15 cellular contexts compared by ENCODE assay signal in genomic region chr1:97332716-97333115, GRCh38.
DNase-seq lines count a peak whose midpoint lies in the region; ATAC-seq lines count a peak whose summit lies in the region.
"Had no signal": no experiment of that assay in that cellular context is flagged by ENCODE, and none has a peak within 500 bp of the region (broad histone marks: within the 10 kb centered on the region; RNA-seq: fewer than 3 reads in every experiment).

No MANE protein-coding gene starts in this region.

- H3K27ac Mint-ChIP-seq in stimulated activated effector memory CD8-positive, alpha-beta T cell treated with anti-CD3 and anti-CD28 coated beads, Interleukin-12 subunit alpha, Interleukin-12 subunit beta, amount 100 ng/mL, for 72 hours: no peak overlapping the region
- H3K27ac Mint-ChIP-seq: CD4-positive, alpha-beta T cell had no signal

- peak; percentile 74 for ATAC-seq in stimulated activated effector memory CD8-positive, alpha-beta T cell treated with anti-CD3 and anti-CD28 coated beads, Interleukin-12 subunit alpha, Interleukin-12 subunit beta, amount 100 ng/mL, for 72 hours
- ATAC-seq in HG03354 (IDR thresholded peaks at IDR 0.05; ENCODE audit: poor library complexity, severe bottlenecking, unreplicated experiment) (no peak), GM19455 (IDR thresholded peaks at IDR 0.05; ENCODE audit: unreplicated experiment) (no peak)

- no peak overlapping the region for H3K4me3 Mint-ChIP-seq in stimulated activated effector memory CD8-positive, alpha-beta T cell treated with anti-CD3 and anti-CD28 coated beads, Interleukin-12 subunit alpha, Interleukin-12 subunit beta, amount 100 ng/mL, for 72 hours
- H3K4me3 Mint-ChIP-seq: activated T-cell treated with anti-CD3 and anti-CD28 coated beads, Interleukin-2, amount 50 U/mL, for 4 hours; CD4-positive, alpha-beta T cell had no signal

- no peaks in the 10 kb centered on the region for H3K9me3 Mint-ChIP-seq in stimulated activated effector memory CD8-positive, alpha-beta T cell treated with anti-CD3 and anti-CD28 coated beads, Interleukin-12 subunit alpha, Interleukin-12 subunit beta, amount 100 ng/mL, for 72 hours
- H3K9me3 Mint-ChIP-seq: activated T-cell treated with anti-CD3 and anti-CD28 coated beads, Interleukin-2, amount 50 U/mL, for 4 hours; CD4-positive, alpha-beta T cell had no signal

- DNase-seq in HCEC 1CT (peak; percentile 83), amniotic stem cell (lab: John Stamatoyannopoulos, UW) (peak; percentile 24), fibroblast of the conjunctiva (ENCODE audit: low read depth) (peak; percentile 46)
- no peak for DNase-seq in stimulated activated effector memory CD8-positive, alpha-beta T cell treated with anti-CD3 and anti-CD28 coated beads, Interleukin-12 subunit alpha, Interleukin-12 subunit beta, amount 100 ng/mL, for 72 hours (ENCODE audit: low spot score in 2 of 2)
- no peak for DNase-seq in activated T-cell treated with anti-CD3 and anti-CD28 coated beads, Interleukin-2, amount 50 U/mL, for 48 hours
- DNase-seq: activated CD4-positive, alpha-beta T cell treated with anti-CD3 and anti-CD28 coated beads, Interleukin-2, amount 50 U/mL, for 1 hour; activated T-cell treated with anti-CD3 and anti-CD28 coated beads, Interleukin-2, amount 50 U/mL, for 4 hours; CD4-positive, alpha-beta T cell; colonic mucosa; GOT3; NCI-H187; NCI-H510A; stimulated activated CD4-positive, alpha-beta T cell treated with anti-CD3 and anti-CD28 coated beads, Interleukin-2, amount 100 ng/mL, for 48 hours had no signal

- no peaks in the 10 kb centered on the region for H3K36me3 Mint-ChIP-seq in stimulated activated effector memory CD8-positive, alpha-beta T cell treated with anti-CD3 and anti-CD28 coated beads, Interleukin-12 subunit alpha, Interleukin-12 subunit beta, amount 100 ng/mL, for 72 hours

- no peaks in the 10 kb centered on the region for H3K4me1 Mint-ChIP-seq in stimulated activated effector memory CD8-positive, alpha-beta T cell treated with anti-CD3 and anti-CD28 coated beads, Interleukin-12 subunit alpha, Interleukin-12 subunit beta, amount 100 ng/mL, for 72 hours

Comparison
In these comparisons a context has a peak if more than half of its experiments do, and no peak if none do; other contexts are left out.
1. DNase-seq: peak in HCEC 1CT (single experiment), amniotic stem cell (single experiment) and fibroblast of the conjunctiva (single experiment); none in stimulated activated effector memory CD8-positive, alpha-beta T cell treated with anti-CD3 and anti-CD28 coated beads, Interleukin-12 subunit alpha, Interleukin-12 subunit beta, amount 100 ng/mL, for 72 hours (0 of 2) and activated T-cell treated with anti-CD3 and anti-CD28 coated beads, Interleukin-2, amount 50 U/mL, for 48 hours (0 of 2).